Comparison of ENCODE assay signal across 21 cellular contexts in genomic region chr16:79535130-79535529, GRCh38.
A peak's percentile ranks its signal among the peaks of the same experiment; 100 is the strongest.
DNase-seq lines count a peak whose midpoint lies in the region; ATAC-seq and TF ChIP-seq lines count a peak whose summit lies in the region.
"Had no signal": no experiment of that assay in that cellular context is flagged by ENCODE, and none has a peak within 500 bp of the region (broad histone marks: within the 10 kb centered on the region; RNA-seq: fewer than 3 reads in every experiment).

No MANE protein-coding gene starts in this region.

- no peaks in the 10 kb centered on the region for H3K27me3 ChIP-seq in naive thymus-derived CD4-positive, alpha-beta T cell (ENCODE audit: control insufficient read depth in 2 of 2, insufficient read depth in 2 of 2, low read length in 2 of 2)
- H3K27me3 ChIP-seq in CD8-positive, alpha-beta T cell (ENCODE audit: insufficient read depth, low read length): no peaks in the 10 kb centered on the region
- H3K27me3 ChIP-seq: Peyer's patch had no signal

- no peaks in the 10 kb centered on the region for H3K4me1 ChIP-seq in naive thymus-derived CD4-positive, alpha-beta T cell (ENCODE audit: control insufficient read depth in 2 of 2, insufficient read depth in 2 of 2, low read length in 2 of 2)
- H3K4me1 ChIP-seq in CD8-positive, alpha-beta T cell (ENCODE audit: insufficient read depth, low read length): no peaks in the 10 kb centered on the region
- H3K4me1 ChIP-seq: Peyer's patch had no signal

- POLR2A ChIA-PET in naive thymus-derived CD4-positive, alpha-beta T cell (lab: Charles Lee): no interaction called here
- POLR2A ChIA-PET in CD8-positive, alpha-beta T cell (lab: Charles Lee): no interaction called here

- no peaks in the 10 kb centered on the region for H3K36me3 Mint-ChIP-seq in naive thymus-derived CD4-positive, alpha-beta T cell
- H3K36me3 Mint-ChIP-seq in CD8-positive, alpha-beta T cell: no peaks in the 10 kb centered on the region
- H3K36me3 Mint-ChIP-seq: IgD-negative memory B cell had no signal

- H3K4me3 Mint-ChIP-seq in naive thymus-derived CD4-positive, alpha-beta T cell: no peak overlapping the region
- H3K4me3 Mint-ChIP-seq in CD8-positive, alpha-beta T cell: no peak overlapping the region
- H3K4me3 Mint-ChIP-seq: H9, IgD-negative memory B cell had no signal

- H3K4me3 ChIP-seq in naive thymus-derived CD4-positive, alpha-beta T cell (ENCODE audit: low read length): no peak overlapping the region
- no peak overlapping the region for H3K4me3 ChIP-seq in CD8-positive, alpha-beta T cell (ENCODE audit: low read depth, low read length)
- H3K4me3 ChIP-seq: Peyer's patch had no signal

- ATAC-seq in naive thymus-derived CD4-positive, alpha-beta T cell: peak; percentile 46
- no peak for ATAC-seq in GM18861 (IDR thresholded peaks at IDR 0.05; ENCODE audit: unreplicated experiment)
- ATAC-seq in GM21737 (IDR thresholded peaks at IDR 0.05; ENCODE audit: unreplicated experiment): no peak
- no peak for ATAC-seq in CD8-positive, alpha-beta T cell

- CTCF ChIA-PET in naive thymus-derived CD4-positive, alpha-beta T cell (lab: Charles Lee): no interaction called here
- CTCF ChIA-PET in CD8-positive, alpha-beta T cell (lab: Charles Lee): interaction anchor here (0.6 kb wide), 1 partner anchor 1210 kb away, joined by 3 read pairs; no protein-coding TSS in a partner anchor

- DNase-seq in Ammon's horn (ENCODE audit: low spot score) (peak; percentile 49), MV-4-11 (lab: John Stamatoyannopoulos, UW) (peak; percentile 38), SKM-1 treated with dmso at 0.1 percent for 144 hours (lab: John Stamatoyannopoulos, UW; ENCODE audit: unreplicated experiment) (peak; percentile 70)
- DNase-seq in naive thymus-derived CD4-positive, alpha-beta T cell: no peak
- no peak for DNase-seq in CD8-positive, alpha-beta T cell
- DNase-seq: DMS53, H9, Kasumi-1, MM.1S, NCI-H1436, NCI-H2029, NCI-H2171, NCI-H446 treated with DMSO at 0.1 percent for 48 hours, NCI-H748 treated with DMSO at 0.1 percent for 48 hours, Peyer's patch, SHP77, SK-N-SH had no signal

- no peaks in the 10 kb centered on the region for H3K9me3 Mint-ChIP-seq in naive thymus-derived CD4-positive, alpha-beta T cell
- H3K9me3 Mint-ChIP-seq in CD8-positive, alpha-beta T cell: no peaks in the 10 kb centered on the region
- H3K9me3 Mint-ChIP-seq: H9, IgD-negative memory B cell had no signal

- TF ChIP-seq CTCF in CD8-positive, alpha-beta T cell (IDR thresholded peaks at IDR 0.05): no peak

- peaks cover 0 to 4% (median 0%) of the 10 kb centered on the region in 5 donors for H3K27me3 Mint-ChIP-seq in naive thymus-derived CD4-positive, alpha-beta T cell
- H3K27me3 Mint-ChIP-seq in CD8-positive, alpha-beta T cell (ENCODE audit: low read depth): no peaks in the 10 kb centered on the region

- peaks cover 0 to 3% (median 0%) of the 10 kb centered on the region in 7 donors for H3K4me1 Mint-ChIP-seq in naive thymus-derived CD4-positive, alpha-beta T cell
- no peaks in the 10 kb centered on the region for H3K4me1 Mint-ChIP-seq in CD8-positive, alpha-beta T cell (ENCODE audit: low read depth)
- H3K4me1 Mint-ChIP-seq: H9, IgD-negative memory B cell had no signal

- no peaks in the 10 kb centered on the region for H3K9me3 ChIP-seq in naive thymus-derived CD4-positive, alpha-beta T cell (ENCODE audit: control insufficient read depth in 2 of 3, low read length in 3 of 3)
- no peaks in the 10 kb centered on the region for H3K9me3 ChIP-seq in CD8-positive, alpha-beta T cell (ENCODE audit: low read length)
- H3K9me3 ChIP-seq: Peyer's patch, SK-N-SH had no signal

- no peak overlapping the region for H3K27ac Mint-ChIP-seq in naive thymus-derived CD4-positive, alpha-beta T cell
- H3K27ac Mint-ChIP-seq in CD8-positive, alpha-beta T cell: no peak overlapping the region
- H3K27ac Mint-ChIP-seq: H9, IgD-negative memory B cell had no signal

- intact Hi-C loops in naive thymus-derived CD4-positive, alpha-beta T cell (cut with micrococcal nuclease): no loop called here
- intact Hi-C loops in CD8-positive, alpha-beta T cell (cut with DNase I, micrococcal nuclease): no loop called here

- no peak overlapping the region for H3K27ac ChIP-seq in naive thymus-derived CD4-positive, alpha-beta T cell (ENCODE audit: low read depth, low read length)
- H3K27ac ChIP-seq in CD8-positive, alpha-beta T cell (ENCODE audit: low read depth, low read length): no peak overlapping the region
- H3K27ac ChIP-seq: C4-2B, Peyer's patch had no signal

- H3K36me3 ChIP-seq in naive thymus-derived CD4-positive, alpha-beta T cell (ENCODE audit: control insufficient read depth in 2 of 3, insufficient read depth in 3 of 3, low read length in 3 of 3): no peaks in the 10 kb centered on the region
- H3K36me3 ChIP-seq in CD8-positive, alpha-beta T cell (ENCODE audit: insufficient read depth, low read length): no peaks in the 10 kb centered on the region
- H3K36me3 ChIP-seq: Peyer's patch had no signal

Comparison
In these comparisons a context has a peak if more than half of its experiments do, and no peak if none do; other contexts are left out.
1. DNase-seq: peak in Ammon's horn (single experiment), MV-4-11 (single experiment) and SKM-1 treated with dmso at 0.1 percent for 144 hours (single experiment); none in naive thymus-derived CD4-positive, alpha-beta T cell (0 of 9) and CD8-positive, alpha-beta T cell (0 of 7).